In the genomic region with DNA sequence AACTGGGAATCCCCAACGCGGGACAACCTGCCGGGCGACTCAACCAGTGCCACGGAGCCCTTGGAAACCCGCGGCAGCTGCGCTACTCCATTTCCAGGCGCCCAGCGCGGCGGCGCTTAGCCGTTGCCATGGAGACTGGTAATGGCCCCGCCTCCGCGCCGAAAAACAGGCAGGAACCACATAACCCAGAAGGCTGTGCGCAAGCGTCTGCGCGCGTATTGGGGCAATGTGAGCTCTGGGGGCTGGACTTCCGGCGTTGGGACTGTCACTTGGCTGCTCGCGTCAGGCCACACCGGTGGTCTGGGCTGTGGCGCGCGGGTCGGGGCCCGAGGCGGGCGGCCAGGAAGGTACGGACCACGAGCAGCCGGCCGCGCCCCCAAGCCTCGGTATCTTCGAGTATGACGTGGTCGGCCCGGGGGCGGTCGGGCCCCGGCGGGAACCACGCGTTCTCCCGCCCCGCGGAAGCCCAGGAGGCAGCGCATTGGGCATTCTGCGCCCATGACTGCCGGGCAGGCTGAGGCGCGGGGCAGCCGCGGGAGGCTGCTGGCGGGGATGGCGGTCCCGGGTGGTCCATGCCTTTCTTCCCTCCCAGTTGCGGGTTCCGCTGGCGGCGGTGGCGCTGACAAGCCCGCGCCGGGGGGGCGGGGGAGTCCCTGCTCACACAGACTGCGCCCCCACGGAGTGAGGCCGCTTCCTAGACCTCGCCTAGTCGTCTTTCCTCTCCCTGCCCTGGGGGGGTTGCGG, we compare ENCODE assay signal across 8 cellular contexts. TPM values are rescaled to one million over a fixed set of nuclear protein-coding genes. Genes with fewer than 3 reads are reported as not detected.
DNase-seq lines count a peak whose midpoint lies in the region; ATAC-seq and TF ChIP-seq lines count a peak whose summit lies in the region.

A gene (plus strand): TSS at position 265 of the 744 bp plus-strand sequence. CDS start 2,080 bp downstream, outside the sequence.

- DNase-seq in AG09309 (ENCODE audit: low read depth) (peak; percentile 58), NCI-H226 (peak; percentile 97), WTC11 (ENCODE audit: low spot score) (peak; percentile 96), cardiac fibroblast (ENCODE audit: low read depth in 2 of 2) (peak; percentile 94 to 95), iris pigment epithelial cell (ENCODE audit: low read depth) (peak; percentile 95), spleen (peak; percentile 97)

- intact Hi-C loops in spleen (cut with DNase I; ENCODE audit: low total_unique reads), result no loop called here

- TF ChIP-seq CTCF in AG09309 (IDR thresholded peaks at IDR 0.05; ENCODE audit: control insufficient read depth, insufficient read depth, low read depth, low read length, missing control alignments) (no peak), WTC11 (IDR thresholded peaks at IDR 0.05) (no peak), cardiac fibroblast (IDR thresholded peaks at IDR 0.05; ENCODE audit: low read depth, low read length) (no peak), spleen (IDR thresholded peaks at IDR 0.05 in 8 of 11, conservative IDR thresholded peaks at IDR 0.05 in 3 of 11) (peak in 2 of 11 experiments; percentile 7 to 15)

- H3K27ac ChIP-seq in spleen, result peak within 1 kb of the TSS in 7 of 8 donors; percentile 43 to 85 (median 65)

- peak within 1 kb of the TSS; percentile 63 for H3K4me3 Mint-ChIP-seq in WTC11

- CTCF ChIA-PET in WTC11 (lab: Charles Lee), result interaction anchor here (0.5 to 1.4 kb wide), 7 partner anchors 12 to 268 kb away, joined by 3 to 7 read pairs (median 4); a partner anchor contains a TSS

- H3K27me3 ChIP-seq in spleen (replicated peaks in 1 of 7), result peaks cover 0 to 30% (median 0%) of the 10 kb centered on the region in 7 donors

- H3K9me3 Mint-ChIP-seq in WTC11, result peaks cover 35% of the 10 kb centered on the region

- ATAC-seq in GM19023 (IDR thresholded peaks at IDR 0.05; ENCODE audit: unreplicated experiment) (peak; percentile 92), HG03196 (IDR thresholded peaks at IDR 0.05; ENCODE audit: unreplicated experiment) (peak; percentile 87), WTC11 (peak; percentile 98)

- POLR2A ChIA-PET in WTC11 (lab: Charles Lee), result interaction anchor here (1.1 to 1.4 kb wide), 4 partner anchors 9 to 92 kb away, joined by 3 to 7 read pairs (median 4); a partner anchor contains a TSS

- H3K27ac Mint-ChIP-seq in WTC11, result no peak within 1 kb of the TSS

- no peak for TF ChIP-seq POLR2A in spleen (IDR thresholded peaks at IDR 0.05)

- H3K4me3 ChIP-seq in AG09309 (ENCODE audit: control insufficient read depth, low read depth, low read length) (peak within 1 kb of the TSS; percentile 55), cardiac fibroblast (replicated peaks in 1 of 2; ENCODE audit: low read depth in 2 of 2, low read length in 2 of 2) (peak within 1 kb of the TSS; percentile 72 to 82), spleen (peak within 1 kb of the TSS; percentile 77 to 100 (median 92))

- peaks cover 4 to 20% (median 14%) of the 10 kb centered on the region in 6 donors for H3K4me1 ChIP-seq in spleen

- peaks cover 64% of the 10 kb centered on the region for H3K27me3 Mint-ChIP-seq in WTC11 (ENCODE audit: low read depth)

- WGBS in spleen, 5 donors, result 0 to 1% (median 0%) methylated on average over 8 to 79 of the region's 79 CpGs

- H3K36me3 ChIP-seq in spleen, result peaks cover 0 to 30% (median 21%) of the 10 kb centered on the region in 6 donors

- peaks cover 22% of the 10 kb centered on the region for H3K36me3 Mint-ChIP-seq in WTC11

- H3K4me1 Mint-ChIP-seq in WTC11, result peaks cover 7% of the 10 kb centered on the region

- peaks cover 0 to 23% (median 13%) of the 10 kb centered on the region in 8 donors for H3K9me3 ChIP-seq in spleen

TF ChIP-seq in WTC11, 78 proteins besides CTCF, POLR2A, EP300 and RAD21 (continues in another document):
- no peak for TF ChIP-seq PRRX2 (CRISPR knock-in tag; IDR thresholded peaks at IDR 0.05)
- TF ChIP-seq, protein P1, sequence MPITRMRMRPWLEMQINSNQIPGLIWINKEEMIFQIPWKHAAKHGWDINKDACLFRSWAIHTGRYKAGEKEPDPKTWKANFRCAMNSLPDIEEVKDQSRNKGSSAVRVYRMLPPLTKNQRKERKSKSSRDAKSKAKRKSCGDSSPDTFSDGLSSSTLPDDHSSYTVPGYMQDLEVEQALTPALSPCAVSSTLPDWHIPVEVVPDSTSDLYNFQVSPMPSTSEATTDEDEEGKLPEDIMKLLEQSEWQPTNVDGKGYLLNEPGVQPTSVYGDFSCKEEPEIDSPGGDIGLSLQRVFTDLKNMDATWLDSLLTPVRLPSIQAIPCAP (CRISPR knock-in tag; IDR thresholded peaks at IDR 0.05), result no peak
- TF ChIP-seq CREM (CRISPR knock-in tag; IDR thresholded peaks at IDR 0.05), result 0 out of 2 replicates have a peak, but pooled peaks have one; percentile 70
- TF ChIP-seq, protein P2, sequence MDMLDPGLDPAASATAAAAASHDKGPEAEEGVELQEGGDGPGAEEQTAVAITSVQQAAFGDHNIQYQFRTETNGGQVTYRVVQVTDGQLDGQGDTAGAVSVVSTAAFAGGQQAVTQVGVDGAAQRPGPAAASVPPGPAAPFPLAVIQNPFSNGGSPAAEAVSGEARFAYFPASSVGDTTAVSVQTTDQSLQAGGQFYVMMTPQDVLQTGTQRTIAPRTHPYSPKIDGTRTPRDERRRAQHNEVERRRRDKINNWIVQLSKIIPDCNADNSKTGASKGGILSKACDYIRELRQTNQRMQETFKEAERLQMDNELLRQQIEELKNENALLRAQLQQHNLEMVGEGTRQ (CRISPR knock-in tag; IDR thresholded peaks at IDR 0.05), result peak; percentile 46
- 0 out of 2 replicates have a peak, but pooled peaks have one; percentile 47 for TF ChIP-seq ETV6 (CRISPR knock-in tag; IDR thresholded peaks at IDR 0.05)
- no peak for TF ChIP-seq CBFB (CRISPR knock-in tag; IDR thresholded peaks at IDR 0.05; ENCODE audit: low read depth)
- peak; percentile 56; the same call in 1 of the 2 replicates for TF ChIP-seq TEAD1 (CRISPR knock-in tag; IDR thresholded peaks at IDR 0.05)
- TF ChIP-seq ESRRA (CRISPR knock-in tag; IDR thresholded peaks at IDR 0.05; ENCODE audit: borderline replicate concordance), result peak; percentile 41; the same call in 1 of the 2 replicates
- TF ChIP-seq, protein P3, sequence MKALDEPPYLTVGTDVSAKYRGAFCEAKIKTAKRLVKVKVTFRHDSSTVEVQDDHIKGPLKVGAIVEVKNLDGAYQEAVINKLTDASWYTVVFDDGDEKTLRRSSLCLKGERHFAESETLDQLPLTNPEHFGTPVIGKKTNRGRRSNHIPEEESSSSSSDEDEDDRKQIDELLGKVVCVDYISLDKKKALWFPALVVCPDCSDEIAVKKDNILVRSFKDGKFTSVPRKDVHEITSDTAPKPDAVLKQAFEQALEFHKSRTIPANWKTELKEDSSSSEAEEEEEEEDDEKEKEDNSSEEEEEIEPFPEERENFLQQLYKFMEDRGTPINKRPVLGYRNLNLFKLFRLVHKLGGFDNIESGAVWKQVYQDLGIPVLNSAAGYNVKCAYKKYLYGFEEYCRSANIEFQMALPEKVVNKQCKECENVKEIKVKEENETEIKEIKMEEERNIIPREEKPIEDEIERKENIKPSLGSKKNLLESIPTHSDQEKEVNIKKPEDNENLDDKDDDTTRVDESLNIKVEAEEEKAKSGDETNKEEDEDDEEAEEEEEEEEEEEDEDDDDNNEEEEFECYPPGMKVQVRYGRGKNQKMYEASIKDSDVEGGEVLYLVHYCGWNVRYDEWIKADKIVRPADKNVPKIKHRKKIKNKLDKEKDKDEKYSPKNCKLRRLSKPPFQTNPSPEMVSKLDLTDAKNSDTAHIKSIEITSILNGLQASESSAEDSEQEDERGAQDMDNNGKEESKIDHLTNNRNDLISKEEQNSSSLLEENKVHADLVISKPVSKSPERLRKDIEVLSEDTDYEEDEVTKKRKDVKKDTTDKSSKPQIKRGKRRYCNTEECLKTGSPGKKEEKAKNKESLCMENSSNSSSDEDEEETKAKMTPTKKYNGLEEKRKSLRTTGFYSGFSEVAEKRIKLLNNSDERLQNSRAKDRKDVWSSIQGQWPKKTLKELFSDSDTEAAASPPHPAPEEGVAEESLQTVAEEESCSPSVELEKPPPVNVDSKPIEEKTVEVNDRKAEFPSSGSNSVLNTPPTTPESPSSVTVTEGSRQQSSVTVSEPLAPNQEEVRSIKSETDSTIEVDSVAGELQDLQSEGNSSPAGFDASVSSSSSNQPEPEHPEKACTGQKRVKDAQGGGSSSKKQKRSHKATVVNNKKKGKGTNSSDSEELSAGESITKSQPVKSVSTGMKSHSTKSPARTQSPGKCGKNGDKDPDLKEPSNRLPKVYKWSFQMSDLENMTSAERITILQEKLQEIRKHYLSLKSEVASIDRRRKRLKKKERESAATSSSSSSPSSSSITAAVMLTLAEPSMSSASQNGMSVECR (CRISPR knock-in tag; IDR thresholded peaks at IDR 0.05; ENCODE audit: borderline replicate concordance), result peak; percentile 94; the same call in 1 of the 2 replicates
- TF ChIP-seq, protein P4, sequence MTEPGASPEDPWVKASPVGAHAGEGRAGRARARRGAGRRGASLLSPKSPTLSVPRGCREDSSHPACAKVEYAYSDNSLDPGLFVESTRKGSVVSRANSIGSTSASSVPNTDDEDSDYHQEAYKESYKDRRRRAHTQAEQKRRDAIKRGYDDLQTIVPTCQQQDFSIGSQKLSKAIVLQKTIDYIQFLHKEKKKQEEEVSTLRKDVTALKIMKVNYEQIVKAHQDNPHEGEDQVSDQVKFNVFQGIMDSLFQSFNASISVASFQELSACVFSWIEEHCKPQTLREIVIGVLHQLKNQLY (CRISPR knock-in tag; IDR thresholded peaks at IDR 0.05), result no peak
- TF ChIP-seq GTF2I (CRISPR knock-in tag; conservative IDR thresholded peaks at IDR 0.05), result no peak

RNA-seq across cellular contexts. Expression of the gene that starts here (rescaled TPM):
- total RNA-seq in WTC11 (2021), result 3.3 to 4.0 TPM (median 3.4 TPM) in 3 replicates
- 10 to 100 TPM in 2 of 7 donors, 1 to 10 TPM in 5; 7.3 to 12.5 (median 8.3) TPM for total RNA-seq in spleen
- polyA plus RNA-seq in spleen, result 1 to 10 TPM in 2 of 3 donors, under 1 TPM in 1; 0.98 to 3.3 (median 1.5) TPM

Comparison
In these comparisons a context has a peak if more than half of its experiments do, and no peak if none do; other contexts are left out.
1. Peak in every context shown above with its lines: DNase-seq, ATAC-seq, H3K4me3 ChIP-seq and H3K27ac ChIP-seq.